9 cellular contexts compared by ENCODE assay signal in genomic region chr17:67942810-67943209, GRCh38. TPM values are rescaled to one million over a fixed set of nuclear protein-coding genes. Genes with fewer than 3 reads are reported as not detected.
DNase-seq lines count a peak whose midpoint lies in the region; ATAC-seq and TF ChIP-seq lines count a peak whose summit lies in the region.
"Had no signal": no experiment of that assay in that cellular context is flagged by ENCODE, and none has a peak within 500 bp of the region (broad histone marks: within the 10 kb centered on the region; RNA-seq: fewer than 3 reads in every experiment).

No MANE protein-coding gene starts in this region.

- no peaks in the 10 kb centered on the region for H3K9me3 ChIP-seq in prostate gland

- DNase-seq in GM03348 (ENCODE audit: low spot score): peak; percentile 23
- peak; percentile 31 to 35 for DNase-seq in cardiac fibroblast (ENCODE audit: low read depth in 2 of 2)
- DNase-seq in neural crest cell (ENCODE audit: low read depth, low spot score): no peak
- no peak for DNase-seq in C1 segment of cervical spinal cord (lab: John Stamatoyannopoulos, UW)
- DNase-seq in activated T-cell treated with anti-CD3 and anti-CD28 coated beads, Interleukin-2, amount 50 U/mL, for 72 hours: no peak
- DNase-seq in prostate gland (ENCODE audit: low spot score): no peak
- DNase-seq: activated naive CD8-positive, alpha-beta T cell treated with anti-CD3 and anti-CD28 coated beads, Interleukin-2, amount 50 U/mL, for 24 hours; T1000 had no signal

- TF ChIP-seq CTCF in LNCAP (IDR thresholded peaks at IDR 0.05) (peak; percentile 67), cardiac fibroblast (IDR thresholded peaks at IDR 0.05; ENCODE audit: low read depth, low read length) (peak; percentile 67), neural crest cell (conservative IDR thresholded peaks at IDR 0.05) (peak; percentile 52), prostate gland (IDR thresholded peaks at IDR 0.05) (peak in 1 of 4 experiments; percentile 23)

- H3K4me3 ChIP-seq in cardiac fibroblast (replicated peaks in 1 of 2; ENCODE audit: low read depth in 2 of 2, low read length in 2 of 2) (no peak overlapping the region), prostate gland (no peak overlapping the region)

- H3K27me3 Mint-ChIP-seq in neural crest cell (ENCODE audit: low read depth): no peaks in the 10 kb centered on the region
- H3K27me3 Mint-ChIP-seq in activated T-cell treated with anti-CD3 and anti-CD28 coated beads, Interleukin-2, amount 50 U/mL, for 72 hours (ENCODE audit: low read depth): no peaks in the 10 kb centered on the region
- H3K27me3 Mint-ChIP-seq: activated naive CD8-positive, alpha-beta T cell treated with anti-CD3 and anti-CD28 coated beads, Interleukin-2, amount 50 U/mL, for 24 hours had no signal

- ATAC-seq in activated T-cell treated with anti-CD3 and anti-CD28 coated beads, Interleukin-2, amount 50 U/mL, for 72 hours (replicated peaks in 1 of 2): no peak
- ATAC-seq: activated naive CD8-positive, alpha-beta T cell treated with anti-CD3 and anti-CD28 coated beads, Interleukin-2, amount 50 U/mL, for 24 hours had no signal

- H3K27ac ChIP-seq in prostate gland: no peak overlapping the region

- intact Hi-C loops in prostate gland (cut with DNase I): no loop called here

- peaks cover 12% of the 10 kb centered on the region for H3K36me3 Mint-ChIP-seq in neural crest cell (ENCODE audit: low read depth)
- peaks cover 9 to 27% of the 10 kb centered on the region in 2 donors for H3K36me3 Mint-ChIP-seq in activated T-cell treated with anti-CD3 and anti-CD28 coated beads, Interleukin-2, amount 50 U/mL, for 72 hours (ENCODE audit: insufficient read depth in 2 of 2)

- no peaks in the 10 kb centered on the region for H3K27me3 ChIP-seq in prostate gland (replicated peaks; ENCODE audit: insufficient read depth)

- WGBS in prostate gland: 79% methylated on average over 3 of the region's 3 CpGs

- H3K36me3 ChIP-seq in prostate gland: peaks cover 3 to 22% of the 10 kb centered on the region in 2 donors

- H3K27ac Mint-ChIP-seq in neural crest cell (ENCODE audit: unreplicated experiment): no peak overlapping the region
- H3K27ac Mint-ChIP-seq in activated T-cell treated with anti-CD3 and anti-CD28 coated beads, Interleukin-2, amount 50 U/mL, for 72 hours: no peak overlapping the region

- no peak for TF ChIP-seq POLR2A in prostate gland (IDR thresholded peaks at IDR 0.05)

- no peak overlapping the region for H3K4me3 Mint-ChIP-seq in neural crest cell
- no peak overlapping the region for H3K4me3 Mint-ChIP-seq in activated T-cell treated with anti-CD3 and anti-CD28 coated beads, Interleukin-2, amount 50 U/mL, for 72 hours
- H3K4me3 Mint-ChIP-seq: activated naive CD8-positive, alpha-beta T cell treated with anti-CD3 and anti-CD28 coated beads, Interleukin-2, amount 50 U/mL, for 24 hours had no signal

- no peaks in the 10 kb centered on the region for H3K4me1 ChIP-seq in prostate gland (replicated peaks)

- H3K9me3 Mint-ChIP-seq in neural crest cell: no peaks in the 10 kb centered on the region
- H3K9me3 Mint-ChIP-seq in activated T-cell treated with anti-CD3 and anti-CD28 coated beads, Interleukin-2, amount 50 U/mL, for 72 hours: no peaks in the 10 kb centered on the region
- H3K9me3 Mint-ChIP-seq: activated naive CD8-positive, alpha-beta T cell treated with anti-CD3 and anti-CD28 coated beads, Interleukin-2, amount 50 U/mL, for 24 hours had no signal

- no peaks in the 10 kb centered on the region for H3K4me1 Mint-ChIP-seq in neural crest cell
- H3K4me1 Mint-ChIP-seq in activated T-cell treated with anti-CD3 and anti-CD28 coated beads, Interleukin-2, amount 50 U/mL, for 72 hours (ENCODE audit: low read depth): no peaks in the 10 kb centered on the region
- H3K4me1 Mint-ChIP-seq: activated naive CD8-positive, alpha-beta T cell treated with anti-CD3 and anti-CD28 coated beads, Interleukin-2, amount 50 U/mL, for 24 hours had no signal

RNA-seq across cellular contexts. Expression of gene C17orf58, which starts 53.5 kb away (rescaled TPM):
- total RNA-seq in neural crest cell (16.4 and 18.9 TPM in 2 replicates), prostate gland (10 to 100 TPM; 22.0 to 22.7 TPM)
- total RNA-seq in activated T-cell treated with anti-CD3 and anti-CD28 coated beads, Interleukin-2, amount 50 U/mL, for 72 hours: 10 to 100 TPM; 16.2 to 24.8 TPM

Comparison
In these comparisons a context has a peak if more than half of its experiments do, and no peak if none do; other contexts are left out.
1. DNase-seq: peak in GM03348 (single experiment) and cardiac fibroblast (2 of 2); none in neural crest cell (single experiment), C1 segment of cervical spinal cord (0 of 14), activated T-cell treated with anti-CD3 and anti-CD28 coated beads, Interleukin-2, amount 50 U/mL, for 72 hours (0 of 2) and prostate gland (single experiment).